ENCODE assay signal across 16 cellular contexts in the genomic region with DNA sequence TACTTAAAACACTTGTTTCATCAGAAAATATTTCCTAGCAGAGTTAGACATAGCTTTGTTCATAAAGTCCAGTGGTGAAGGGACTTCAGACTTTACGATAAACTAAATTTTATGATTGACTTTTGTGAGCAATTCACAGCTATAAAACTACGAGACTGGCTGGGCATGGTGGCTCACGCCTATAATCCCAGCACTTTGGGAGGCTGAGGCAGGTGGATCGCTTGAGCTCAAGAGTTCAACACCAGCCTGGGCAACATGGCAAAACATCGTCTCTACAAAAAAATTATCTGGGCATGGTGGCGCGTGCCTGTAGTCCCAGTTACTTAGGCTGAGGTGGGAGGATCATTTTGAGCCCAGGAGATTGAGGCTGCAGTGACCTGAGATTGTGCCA. TPM values are rescaled to one million over a fixed set of nuclear protein-coding genes. Genes with fewer than 3 reads are reported as not detected.
DNase-seq lines count a peak whose midpoint lies in the region; ATAC-seq and TF ChIP-seq lines count a peak whose summit lies in the region.
"Had no signal": no experiment of that assay in that cellular context is flagged by ENCODE, and none has a peak within 500 bp of the region (broad histone marks: within the 10 kb centered on the region; RNA-seq: fewer than 3 reads in every experiment).

No MANE protein-coding gene starts in this region.

- H3K4me3 ChIP-seq in colonic mucosa (no peak overlapping the region), hepatocyte (no peak overlapping the region), mucosa of rectum (ENCODE audit: low read length in 2 of 2) (peak overlapping the region; percentile 50 to 54), transverse colon (no peak overlapping the region), coronary artery (no peak overlapping the region)
- no peak overlapping the region for H3K4me3 ChIP-seq in CD8-positive, alpha-beta memory T cell (ENCODE audit: low read length)

- in situ Hi-C loops in transverse colon (cut with MboI; ENCODE audit: low pct_ligation_motif_present in 1 of 4, low pct_unique_long_range_greater_than_20kb in 1 of 4, low sequenced_read_pairs in 3 of 4) = no loop called here

- H3K36me3 Mint-ChIP-seq in CD8-positive, alpha-beta memory T cell = peaks cover 0 to 2% (median 0%) of the 10 kb centered on the region in 3 donors
- H3K36me3 Mint-ChIP-seq: CD4-positive, alpha-beta memory T cell had no signal

- H3K36me3 ChIP-seq in colonic mucosa = no peaks in the 10 kb centered on the region
- H3K36me3 ChIP-seq in hepatocyte (replicated peaks; ENCODE audit: insufficient read depth, low read depth) = no peaks in the 10 kb centered on the region
- H3K36me3 ChIP-seq in mucosa of rectum (ENCODE audit: control insufficient read depth in 2 of 2, insufficient read depth in 2 of 2, low read length in 2 of 2) = peaks cover 0 to 3% of the 10 kb centered on the region in 2 donors
- H3K36me3 ChIP-seq in transverse colon = no peaks in the 10 kb centered on the region
- H3K36me3 ChIP-seq in CD8-positive, alpha-beta memory T cell (ENCODE audit: insufficient read depth, low read length) = no peaks in the 10 kb centered on the region

- TF ChIP-seq EP300 in transverse colon (IDR thresholded peaks at IDR 0.05; ENCODE audit: low read depth) = no peak

- H3K4me3 Mint-ChIP-seq in CD8-positive, alpha-beta memory T cell = no peak overlapping the region
- H3K4me3 Mint-ChIP-seq: CD4-positive, alpha-beta memory T cell had no signal

- peaks cover 0 to 1% of the 10 kb centered on the region in 2 donors for H3K27me3 Mint-ChIP-seq in CD8-positive, alpha-beta memory T cell
- H3K27me3 Mint-ChIP-seq: CD4-positive, alpha-beta memory T cell had no signal

- no peak overlapping the region for H3K4me2 ChIP-seq in hepatocyte

- H3K9ac ChIP-seq in colonic mucosa (ENCODE audit: low read depth in 2 of 2, low read length in 2 of 2) (peak overlapping the region in 1 of 2 donors; percentile 53), mucosa of rectum (ENCODE audit: low read depth in 1 of 2, low read length in 2 of 2) (peak overlapping the region; percentile 47 to 72)

- H3K27me3 ChIP-seq in colonic mucosa (no peaks in the 10 kb centered on the region), hepatocyte (no peaks in the 10 kb centered on the region), mucosa of rectum (ENCODE audit: control insufficient read depth in 2 of 2, insufficient read depth in 2 of 2, low read length in 2 of 2) (no peaks in the 10 kb centered on the region), transverse colon (no peaks in the 10 kb centered on the region)
- no peaks in the 10 kb centered on the region for H3K27me3 ChIP-seq in CD8-positive, alpha-beta memory T cell (ENCODE audit: insufficient read depth, low read length, poor library complexity, severe bottlenecking)

- ATAC-seq in GM18870 (IDR thresholded peaks at IDR 0.05; ENCODE audit: unreplicated experiment) = no peak

- CTCF ChIA-PET in CD8-positive, alpha-beta memory T cell (lab: Charles Lee) = interaction anchor here (1.4 kb wide), 1 partner anchor 226 kb away, joined by 3 read pairs; no protein-coding TSS in a partner anchor

- POLR2A ChIA-PET in CD8-positive, alpha-beta memory T cell (lab: Charles Lee) = no interaction called here

- no peak for TF ChIP-seq CTCF in colonic mucosa (IDR thresholded peaks at IDR 0.05)
- TF ChIP-seq CTCF in hepatocyte (IDR thresholded peaks at IDR 0.05; ENCODE audit: poor library complexity) = no peak
- no peak for TF ChIP-seq CTCF in transverse colon (IDR thresholded peaks at IDR 0.05)
- no peak for TF ChIP-seq CTCF in coronary artery (IDR thresholded peaks at IDR 0.05)

- no peak overlapping the region for H3K27ac Mint-ChIP-seq in CD8-positive, alpha-beta memory T cell
- H3K27ac Mint-ChIP-seq: CD4-positive, alpha-beta memory T cell had no signal

- H3K9me3 Mint-ChIP-seq in CD8-positive, alpha-beta memory T cell = no peaks in the 10 kb centered on the region
- H3K9me3 Mint-ChIP-seq: CD4-positive, alpha-beta memory T cell had no signal

- WGBS in hepatocyte (ENCODE audit: low lambda C conversion rate, missing lambda C conversion rate) = 84% methylated on average over 7 of the region's 7 CpGs
- 50 to 57% methylated on average over 1 to 7 of the region's 7 CpGs for WGBS in transverse colon (ENCODE audit: low coverage in 1 of 2), 2 donors

- H3K4me1 Mint-ChIP-seq in CD8-positive, alpha-beta memory T cell = peaks cover 0 to under 1% (median 0%) of the 10 kb centered on the region in 3 donors
- H3K4me1 Mint-ChIP-seq: CD4-positive, alpha-beta memory T cell had no signal

- H3K79me2 ChIP-seq in hepatocyte = peaks cover 14% of the 10 kb centered on the region

- DNase-seq in colonic mucosa (peak; percentile 62), hepatocyte (ENCODE audit: low spot score) (no peak), transverse colon (peak; percentile 62), coronary artery (ENCODE audit: low spot score) (no peak), NCI-H2081 treated with DMSO at 0.1 percent for 48 hours (lab: John Stamatoyannopoulos, UW) (no peak)
- no peak for DNase-seq in CD8-positive, alpha-beta memory T cell
- DNase-seq: C1 segment of cervical spinal cord; Caco-2; CD4-positive, alpha-beta memory T cell; DMS153; DND-41; GOT3; H7; HCEC 1CT had no signal

- H3K9me2 ChIP-seq in hepatocyte (replicated peaks; ENCODE audit: insufficient read depth) = no peaks in the 10 kb centered on the region

- H3K4me1 ChIP-seq in colonic mucosa = peaks cover under 1% of the 10 kb centered on the region
- no peaks in the 10 kb centered on the region for H3K4me1 ChIP-seq in hepatocyte (ENCODE audit: insufficient read depth)
- peaks cover 18 to 41% of the 10 kb centered on the region in 2 donors for H3K4me1 ChIP-seq in mucosa of rectum (ENCODE audit: control insufficient read depth in 2 of 2, insufficient read depth in 2 of 2, low read length in 2 of 2)
- peaks cover 0 to 77% (median 27%) of the 10 kb centered on the region in 4 donors for H3K4me1 ChIP-seq in transverse colon
- H3K4me1 ChIP-seq in CD8-positive, alpha-beta memory T cell (ENCODE audit: insufficient read depth, low read length) = no peaks in the 10 kb centered on the region

- no peaks in the 10 kb centered on the region for H3K9me3 ChIP-seq in colonic mucosa
- H3K9me3 ChIP-seq in hepatocyte (ENCODE audit: low read depth) = no peaks in the 10 kb centered on the region
- H3K9me3 ChIP-seq in mucosa of rectum (ENCODE audit: control insufficient read depth in 2 of 2, low read length in 2 of 2) = no peaks in the 10 kb centered on the region
- no peaks in the 10 kb centered on the region for H3K9me3 ChIP-seq in transverse colon
- H3K9me3 ChIP-seq in CD8-positive, alpha-beta memory T cell (ENCODE audit: low read length) = no peaks in the 10 kb centered on the region
- H3K9me3 ChIP-seq: Caco-2 had no signal

- TF ChIP-seq POLR2A in transverse colon (IDR thresholded peaks at IDR 0.05) = no peak

- no peaks in the 10 kb centered on the region for H4K20me1 ChIP-seq in hepatocyte (ENCODE audit: insufficient read depth, poor library complexity, severe bottlenecking)

- intact Hi-C loops in colonic mucosa (cut with DNase I) = no loop called here
- intact Hi-C loops in transverse colon (cut with DNase I; ENCODE audit: low total_unique reads) = no loop called here

- no peak overlapping the region for H2AFZ ChIP-seq in hepatocyte

- H3K27ac ChIP-seq in colonic mucosa = peak overlapping the region; percentile 92
- H3K27ac ChIP-seq in hepatocyte = peak overlapping the region; percentile 0
- H3K27ac ChIP-seq in mucosa of rectum (ENCODE audit: low read depth in 2 of 2, low read length in 2 of 2) = peak overlapping the region; percentile 93 to 96
- H3K27ac ChIP-seq in transverse colon = peak overlapping the region; percentile 87 to 92 (median 90)
- H3K27ac ChIP-seq in CD8-positive, alpha-beta memory T cell (ENCODE audit: low read depth, low read length) = no peak overlapping the region
- H3K27ac ChIP-seq in coronary artery = no peak overlapping the region

RNA-seq across cellular contexts. Expression of gene PLS1, which starts 7.1 kb away (rescaled TPM):
- 100 to 1,000 TPM; 252 to 418 TPM for total RNA-seq in colonic mucosa
- total RNA-seq in hepatocyte = 21.1 and 22.8 TPM in 2 replicates
- 9.7 and 13.0 TPM in 2 replicates for polyA plus RNA-seq in hepatocyte
- 100 to 1,000 TPM in 3 of 4 donors, 10 to 100 TPM in 1; 58.7 to 507 (median 340) TPM for total RNA-seq in transverse colon
- total RNA-seq in CD8-positive, alpha-beta memory T cell = 1 to 10 TPM; 3.7 to 4.1 TPM
- 4.0 TPM for polyA plus RNA-seq in CD8-positive, alpha-beta memory T cell

RNA-seq across cellular contexts. Expression of gene ATR, which starts 24.8 kb away (rescaled TPM):
- total RNA-seq in colonic mucosa (10 to 100 TPM; 13.9 to 20.3 TPM), hepatocyte (20.8 and 35.6 TPM in 2 replicates), transverse colon (10 to 100 TPM; 22.4 to 37.8 (median 25.3) TPM)
- polyA plus RNA-seq in hepatocyte = 10.0 and 10.2 TPM in 2 replicates
- 10 to 100 TPM; 38.3 to 38.9 TPM for total RNA-seq in CD8-positive, alpha-beta memory T cell
- 10.2 TPM for polyA plus RNA-seq in CD8-positive, alpha-beta memory T cell

Comparison
In these comparisons a context has a peak if more than half of its experiments do, and no peak if none do; other contexts are left out.
1. DNase-seq: peak in colonic mucosa (single experiment) and transverse colon (single experiment); none in hepatocyte (single experiment), CD8-positive, alpha-beta memory T cell (0 of 5), coronary artery (single experiment) and NCI-H2081 treated with DMSO at 0.1 percent for 48 hours (single experiment).
2. H3K27ac ChIP-seq: peak in colonic mucosa (single experiment), hepatocyte (single experiment), mucosa of rectum (2 of 2) and transverse colon (4 of 4); none in CD8-positive, alpha-beta memory T cell (single experiment) and coronary artery (0 of 2).
3. H3K4me3 ChIP-seq: peak in mucosa of rectum (2 of 2); none in colonic mucosa (single experiment), hepatocyte (single experiment), transverse colon (0 of 4), CD8-positive, alpha-beta memory T cell (single experiment) and coronary artery (single experiment).